ENCODE assay signal across 11 cellular contexts in genomic region chr22:19739448-19739895, GRCh38. TPM values are rescaled to one million over a fixed set of nuclear protein-coding genes. Genes with fewer than 3 reads are reported as not detected.
"Had no signal": no experiment of that assay in that cellular context is flagged by ENCODE, and none has a peak within 500 bp of the region (broad histone marks: within the 10 kb centered on the region; RNA-seq: fewer than 3 reads in every experiment).

No MANE protein-coding gene starts in this region.

- H3K9ac ChIP-seq: GM23248 had no signal

- H3K4me3 ChIP-seq: GM23248 had no signal

- DNase-seq: GM23248, GOT3, H9, HCEC 1CT, HFFc6, KG1 had no signal

- H2AFZ ChIP-seq: GM23248 had no signal

- ATAC-seq: HepG2 had no signal

- FAIRE-seq: H54, HepG2 had no signal

- H3K27ac ChIP-seq: GM23248, HL-60 had no signal

RNA-seq across cellular contexts. Expression of gene GP1BB, which starts 16.1 kb away (rescaled TPM):
- total RNA-seq: HepG2, HT1080 had no signal
- polyA plus RNA-seq: HepG2 had no signal

RNA-seq across cellular contexts. Expression of gene TBX1, which starts 21.1 kb away (rescaled TPM):
- total RNA-seq: HepG2 had no signal
- polyA plus RNA-seq: HepG2, IgD-negative memory B cell had no signal

RNA-seq across cellular contexts. Expression of gene SEPTIN5, which starts 25.2 kb away (rescaled TPM):
- total RNA-seq: HepG2 had no signal
